Comparison of ENCODE assay signal across 13 cellular contexts in the genomic region with DNA sequence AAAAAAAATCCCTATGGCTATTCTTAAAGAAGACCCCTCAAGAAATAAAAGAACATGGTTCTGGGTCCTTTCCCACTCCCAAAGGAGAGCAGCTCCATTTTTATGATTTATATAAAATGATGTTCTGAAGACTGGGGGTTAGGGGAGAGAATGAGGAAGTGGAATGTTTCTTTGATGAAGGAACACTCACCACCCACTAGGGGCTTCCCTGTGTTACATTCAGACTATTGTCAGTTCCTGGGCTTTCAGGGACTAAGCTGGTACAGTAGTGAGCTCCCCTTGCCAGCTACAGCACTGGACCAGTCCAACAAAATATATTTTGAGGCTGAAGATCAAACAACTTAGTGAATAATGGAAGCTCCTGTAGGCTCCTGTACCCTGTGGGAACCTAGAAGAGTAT.
A peak's percentile ranks its signal among the peaks of the same experiment; 100 is the strongest.
DNase-seq lines count a peak whose midpoint lies in the region; ATAC-seq and TF ChIP-seq lines count a peak whose summit lies in the region.
"Had no signal": no experiment of that assay in that cellular context is flagged by ENCODE, and none has a peak within 500 bp of the region (broad histone marks: within the 10 kb centered on the region; RNA-seq: fewer than 3 reads in every experiment).

No MANE protein-coding gene starts in this region.

- no peak overlapping the region for H2AFZ ChIP-seq in mesenchymal stem cell (ENCODE audit: low read depth, low read length)

- H3K9ac ChIP-seq in mesenchymal stem cell (ENCODE audit: low read length): no peak overlapping the region

- in situ Hi-C loops in GM13977 (cut with MboI; ENCODE audit: low pct_unique_long_range_greater_than_20kb, low sequenced_read_pairs, unreplicated experiment): no loop called here

- no peak overlapping the region for H2BK120ac ChIP-seq in mesenchymal stem cell (ENCODE audit: low read depth, low read length)

- H3K4me3 ChIP-seq in NB4 (ENCODE audit: low read depth, low read length): no peak overlapping the region
- H3K4me3 ChIP-seq in mesenchymal stem cell (ENCODE audit: insufficient read depth in 1 of 2, low read depth in 1 of 2, low read length in 2 of 2): no peak overlapping the region
- H3K4me3 ChIP-seq in BE2C (ENCODE audit: low read depth, low read length): no peak overlapping the region
- no peak overlapping the region for H3K4me3 ChIP-seq in suprapubic skin
- H3K4me3 ChIP-seq: colonic mucosa had no signal

- no peak overlapping the region for H2BK12ac ChIP-seq in mesenchymal stem cell (ENCODE audit: low read length in 2 of 2)

- H3K27me3 ChIP-seq in mesenchymal stem cell (ENCODE audit: control insufficient read depth in 1 of 2, insufficient read depth in 1 of 2, low read length in 2 of 2): no peaks in the 10 kb centered on the region
- no peaks in the 10 kb centered on the region for H3K27me3 ChIP-seq in BE2C
- H3K27me3 ChIP-seq in suprapubic skin: no peaks in the 10 kb centered on the region
- H3K27me3 ChIP-seq: colonic mucosa had no signal

- H3K79me1 ChIP-seq in mesenchymal stem cell (replicated peaks; ENCODE audit: low read length, poor library complexity, severe bottlenecking): no peaks in the 10 kb centered on the region

- CTCF ChIA-PET in activated CD4-positive, alpha-beta memory T cell treated with anti-CD3 and anti-CD28 coated beads, Interleukin-2, amount 10 ng/mL, durations not matched to agents 7 days and 5 days (lab: Charles Lee): no interaction called here

- DNase-seq in GM13977 (ENCODE audit: low spot score): peak; percentile 22
- DNase-seq in NB4 (ENCODE audit: low read depth): peak; percentile 51
- no peak for DNase-seq in mesenchymal stem cell
- DNase-seq in BE2C: no peak
- no peak for DNase-seq in suprapubic skin (ENCODE audit: low spot score in 2 of 2)
- no peak for DNase-seq in T-helper 2 cell
- no peak for DNase-seq in activated CD4-positive, alpha-beta memory T cell treated with anti-CD3 and anti-CD28 coated beads, Interleukin-2, amount 10 ng/mL, durations not matched to agents 7 days and 5 days
- DNase-seq: activated T-cell treated with anti-CD3 and anti-CD28 coated beads, Interleukin-2, amount 50 U/mL, for 72 hours; colonic mucosa; DMS 273 treated with DMSO at 0.1 percent for 48 hours; NCI-H2171 treated with DMSO at 0.1 percent for 48 hours had no signal

- H3K9me3 ChIP-seq in mesenchymal stem cell (ENCODE audit: control insufficient read depth, low read length) (no peaks in the 10 kb centered on the region), BE2C (no peaks in the 10 kb centered on the region), suprapubic skin (no peaks in the 10 kb centered on the region)
- H3K9me3 ChIP-seq: colonic mucosa had no signal

- H3K14ac ChIP-seq in mesenchymal stem cell (ENCODE audit: low read length in 2 of 2): no peak overlapping the region

- H3K36me3 ChIP-seq in mesenchymal stem cell (ENCODE audit: control insufficient read depth in 1 of 2, insufficient read depth in 2 of 2, low read depth in 1 of 2, low read length in 2 of 2) (peaks cover 17 to 70% of the 10 kb centered on the region in 2 experiments), BE2C (no peaks in the 10 kb centered on the region), suprapubic skin (no peaks in the 10 kb centered on the region)
- H3K36me3 ChIP-seq: colonic mucosa had no signal

- H3K4me1 ChIP-seq in mesenchymal stem cell (ENCODE audit: control insufficient read depth, insufficient read depth, low read depth, low read length) (peaks cover 8% of the 10 kb centered on the region), BE2C (no peaks in the 10 kb centered on the region), suprapubic skin (no peaks in the 10 kb centered on the region)

- H3K4me1 Mint-ChIP-seq in activated CD4-positive, alpha-beta memory T cell treated with anti-CD3 and anti-CD28 coated beads, Interleukin-2, amount 10 ng/mL, durations not matched to agents 7 days and 5 days: peaks cover 2% of the 10 kb centered on the region

- no peaks in the 10 kb centered on the region for H3K9me3 Mint-ChIP-seq in activated CD4-positive, alpha-beta memory T cell treated with anti-CD3 and anti-CD28 coated beads, Interleukin-2, amount 10 ng/mL, durations not matched to agents 7 days and 5 days
- H3K9me3 Mint-ChIP-seq: activated T-cell treated with anti-CD3 and anti-CD28 coated beads, Interleukin-2, amount 50 U/mL, for 72 hours; T-helper 2 cell treated with Interferon-gamma antibody and Interleukin-4, amounts not matched to agents 5 μg/mL and 100 μg/mL, for 36 hours had no signal

- no peak overlapping the region for H3K27ac Mint-ChIP-seq in activated CD4-positive, alpha-beta memory T cell treated with anti-CD3 and anti-CD28 coated beads, Interleukin-2, amount 10 ng/mL, durations not matched to agents 7 days and 5 days
- H3K27ac Mint-ChIP-seq: activated T-cell treated with anti-CD3 and anti-CD28 coated beads, Interleukin-2, amount 50 U/mL, for 72 hours; T-helper 2 cell treated with Interferon-gamma antibody and Interleukin-4, amounts not matched to agents 5 μg/mL and 100 μg/mL, for 36 hours had no signal

- no peak overlapping the region for H3K18ac ChIP-seq in mesenchymal stem cell (ENCODE audit: low read depth in 1 of 2, low read length in 2 of 2)

- TF ChIP-seq POLR2A in NB4 (IDR thresholded peaks at IDR 0.05; ENCODE audit: extremely low read depth, insufficient read length) (no peak), suprapubic skin (IDR thresholded peaks at IDR 0.05) (no peak)

- H3K4me2 ChIP-seq in mesenchymal stem cell (ENCODE audit: low read length, poor library complexity, severe bottlenecking): no peak overlapping the region

- POLR2A ChIA-PET in activated CD4-positive, alpha-beta memory T cell treated with anti-CD3 and anti-CD28 coated beads, Interleukin-2, amount 10 ng/mL, durations not matched to agents 7 days and 5 days (lab: Charles Lee): no interaction called here

- H4K91ac ChIP-seq in mesenchymal stem cell (ENCODE audit: low read length): no peak overlapping the region

- no peaks in the 10 kb centered on the region for H3K36me3 Mint-ChIP-seq in activated CD4-positive, alpha-beta memory T cell treated with anti-CD3 and anti-CD28 coated beads, Interleukin-2, amount 10 ng/mL, durations not matched to agents 7 days and 5 days (ENCODE audit: low read depth)

- H3K27me3 Mint-ChIP-seq in activated CD4-positive, alpha-beta memory T cell treated with anti-CD3 and anti-CD28 coated beads, Interleukin-2, amount 10 ng/mL, durations not matched to agents 7 days and 5 days: peaks cover 8% of the 10 kb centered on the region

- no peak overlapping the region for H2BK15ac ChIP-seq in mesenchymal stem cell (ENCODE audit: low read depth, poor library complexity, severe bottlenecking)

- H4K8ac ChIP-seq in mesenchymal stem cell (ENCODE audit: low read length): no peak overlapping the region

- TF ChIP-seq EP300 in suprapubic skin (IDR thresholded peaks at IDR 0.05): no peak

- ATAC-seq in HG02588 (IDR thresholded peaks at IDR 0.05; ENCODE audit: unreplicated experiment): peak; percentile 61
- ATAC-seq: activated T-cell treated with anti-CD3 and anti-CD28 coated beads, Interleukin-2, amount 50 U/mL, for 72 hours had no signal

- H3K23ac ChIP-seq in mesenchymal stem cell (ENCODE audit: low read length in 2 of 2): no peak overlapping the region

- H3K4ac ChIP-seq in mesenchymal stem cell (ENCODE audit: low read depth in 1 of 2, low read length in 2 of 2): no peak overlapping the region

- peak; percentile 9 for TF ChIP-seq CTCF in GM13977 (IDR thresholded peaks at IDR 0.05; ENCODE audit: extremely low read depth, insufficient read depth, missing control alignments)
- peak; percentile 15 for TF ChIP-seq CTCF in NB4 (IDR thresholded peaks at IDR 0.05; ENCODE audit: low read depth, low read length)
- TF ChIP-seq CTCF in BE2C (IDR thresholded peaks at IDR 0.05; ENCODE audit: low read depth, low read length): no peak
- no peak for TF ChIP-seq CTCF in suprapubic skin (IDR thresholded peaks at IDR 0.05)

- H2BK5ac ChIP-seq in mesenchymal stem cell (ENCODE audit: low read depth, low read length, poor library complexity, severe bottlenecking): no peak overlapping the region

- H2AK5ac ChIP-seq in mesenchymal stem cell (ENCODE audit: low read length, severe bottlenecking): no peak overlapping the region

- no peak overlapping the region for H3K4me3 Mint-ChIP-seq in activated CD4-positive, alpha-beta memory T cell treated with anti-CD3 and anti-CD28 coated beads, Interleukin-2, amount 10 ng/mL, durations not matched to agents 7 days and 5 days
- H3K4me3 Mint-ChIP-seq: activated T-cell treated with anti-CD3 and anti-CD28 coated beads, Interleukin-2, amount 50 U/mL, for 72 hours; T-helper 2 cell treated with Interferon-gamma antibody and Interleukin-4, amounts not matched to agents 5 μg/mL and 100 μg/mL, for 36 hours had no signal

- H3K27ac ChIP-seq in mesenchymal stem cell (ENCODE audit: low read length, poor library complexity, severe bottlenecking) (peak overlapping the region; percentile 37), suprapubic skin (no peak overlapping the region)
- H3K27ac ChIP-seq: colonic mucosa had no signal

Comparison
In these comparisons a context has a peak if more than half of its experiments do, and no peak if none do; other contexts are left out.
1. DNase-seq: peak in GM13977 (single experiment) and NB4 (single experiment); none in mesenchymal stem cell (single experiment), BE2C (single experiment), suprapubic skin (0 of 2), T-helper 2 cell (0 of 5) and activated CD4-positive, alpha-beta memory T cell treated with anti-CD3 and anti-CD28 coated beads, Interleukin-2, amount 10 ng/mL, durations not matched to agents 7 days and 5 days (single experiment).
2. CTCF ChIP-seq: peak in GM13977 (single experiment) and NB4 (single experiment); none in BE2C (single experiment) and suprapubic skin (0 of 2).